Comparison of ENCODE assay signal across 1 cellular context in genomic region chr5:168123853-168124528, GRCh38.
TF ChIP-seq lines count a peak whose summit lies in the region.

No MANE protein-coding gene starts in this region.

TF ChIP-seq in GM12878, 131 proteins besides CTCF, POLR2A, EP300 and RAD21 (continued from another document and continues in another):
- TF ChIP-seq MTA3 (IDR thresholded peaks at IDR 0.05; ENCODE audit: borderline replicate concordance, low read length) (peak; percentile 88), REST (IDR thresholded peaks at IDR 0.05; ENCODE audit: low read depth, low read length) (no peak), YY1 (IDR thresholded peaks at IDR 0.05; ENCODE audit: low read depth, low read length) (no peak), TBL1XR1 (IDR thresholded peaks at IDR 0.05; ENCODE audit: low read depth, low read length) (0 out of 2 replicates have a peak, but pooled peaks have one; percentile 62), NR2F1 (conservative IDR thresholded peaks at IDR 0.05) (no peak), EGR1 (IDR thresholded peaks at IDR 0.05; ENCODE audit: borderline replicate concordance in 1 of 2, low read depth in 2 of 2, low read length in 2 of 2) (no peak), ETV6 (conservative IDR thresholded peaks at IDR 0.05 in 1 of 2, IDR thresholded peaks at IDR 0.05 in 1 of 2; ENCODE audit: borderline replicate concordance in 1 of 2, low read depth in 1 of 2) (0 out of 4 replicates have a peak, but pooled peaks of 1 of the 2 experiments have one; percentile 24), MEF2B (IDR thresholded peaks at IDR 0.05; ENCODE audit: partially characterized antibody, poor library complexity, severe bottlenecking) (peak; percentile 82), HSF1 (IDR thresholded peaks at IDR 0.05; ENCODE audit: low read depth, low read length) (no peak), ZBED1 (IDR thresholded peaks at IDR 0.05; ENCODE audit: borderline replicate concordance) (peak; percentile 71), NR2C2 (IDR thresholded peaks at IDR 0.05; ENCODE audit: borderline replicate concordance, control insufficient read depth, insufficient read length, low read depth) (no peak), ATF2 (IDR thresholded peaks at IDR 0.05; ENCODE audit: low read length) (peak; percentile 85), CBFB (IDR thresholded peaks at IDR 0.05; ENCODE audit: low read depth) (0 out of 2 replicates have a peak, but pooled peaks have one; percentile 36), LARP7 (IDR thresholded peaks at IDR 0.05) (no peak), KDM1A (IDR thresholded peaks at IDR 0.05; ENCODE audit: borderline replicate concordance) (no peak), IKZF1 (conservative IDR thresholded peaks at IDR 0.05) (peak; percentile 48; the same call in 1 of the 2 replicates), DPF2 (IDR thresholded peaks at IDR 0.05) (peak; percentile 52; the same call in 1 of the 2 replicates), RELB (IDR thresholded peaks at IDR 0.05; ENCODE audit: low read depth) (0 out of 2 replicates have a peak, but pooled peaks have one; percentile 27), ZNF687 (IDR thresholded peaks at IDR 0.05) (peak; percentile 67; the same call in 1 of the 2 replicates), PKNOX1 (IDR thresholded peaks at IDR 0.05) (no peak), STAT1 (conservative IDR thresholded peaks at IDR 0.05) (no peak), USF2 (IDR thresholded peaks at IDR 0.05; ENCODE audit: borderline replicate concordance, low read depth, low read length) (no peak), MAX (IDR thresholded peaks at IDR 0.05; ENCODE audit: low read depth, low read length) (no peak), CHD2 (IDR thresholded peaks at IDR 0.05; ENCODE audit: borderline replicate concordance, low read depth, low read length) (no peak), FOXM1 (IDR thresholded peaks at IDR 0.05; ENCODE audit: low read depth, low read length) (peak; percentile 85; the same call in 1 of the 2 replicates), MEF2A (IDR thresholded peaks at IDR 0.05; ENCODE audit: insufficient read depth, low read depth, low read length) (peak; percentile 95), RUNX3 (IDR thresholded peaks at IDR 0.05; ENCODE audit: low read length) (peak; percentile 88), ATF7 (IDR thresholded peaks at IDR 0.05; ENCODE audit: low read depth) (peak; percentile 69), RBBP5 (conservative IDR thresholded peaks at IDR 0.05) (no peak), PRDM15 (CRISPR knock-in tag; IDR thresholded peaks at IDR 0.05) (no peak), GABPA (IDR thresholded peaks at IDR 0.05; ENCODE audit: low read depth) (peak; percentile 48; the same call in 1 of the 2 replicates), ZBTB11 (CRISPR knock-in tag; IDR thresholded peaks at IDR 0.05) (no peak), EED (IDR thresholded peaks at IDR 0.05; ENCODE audit: low read depth) (peak; percentile 65), RELA (IDR thresholded peaks at IDR 0.05; ENCODE audit: borderline replicate concordance, partially characterized antibody) (no peak), MTA2 (IDR thresholded peaks at IDR 0.05; ENCODE audit: low read depth) (peak; percentile 88)
